Comparison of ENCODE assay signal across 1 cellular context in the genomic region with DNA sequence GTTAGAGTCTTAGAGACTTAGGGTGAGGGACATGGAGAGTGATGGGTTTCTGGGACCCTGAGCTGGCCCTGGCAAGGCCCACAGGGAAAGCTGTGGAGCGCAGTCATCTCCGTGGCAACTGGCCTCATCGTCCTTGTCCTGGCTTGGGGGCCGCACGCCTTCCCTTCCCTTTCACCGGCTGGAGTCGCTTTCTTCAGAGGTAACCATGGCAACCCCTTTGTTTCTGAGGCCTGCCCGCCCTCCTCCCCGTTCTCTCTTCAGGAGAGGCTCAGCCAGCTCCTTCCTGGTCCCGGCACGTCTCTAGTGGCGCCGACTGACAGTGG.
TF ChIP-seq lines count a peak whose summit lies in the region.

No MANE protein-coding gene starts in this region.

TF ChIP-seq in HepG2, 621 proteins besides CTCF, POLR2A, EP300 and RAD21 (continued from another document and continues in another):
- TF ChIP-seq ZNF646 (CRISPR knock-in tag; IDR thresholded peaks at IDR 0.05) (no peak), IKZF5 (CRISPR knock-in tag; IDR thresholded peaks at IDR 0.05) (0 out of 2 replicates have a peak, but pooled peaks have one; percentile 17), HNF1B (CRISPR knock-in tag; IDR thresholded peaks at IDR 0.05) (no peak), ZNF407 (CRISPR knock-in tag; IDR thresholded peaks at IDR 0.05; ENCODE audit: not compliant biosample characterization) (peak; percentile 8), ZNF7 (CRISPR knock-in tag; IDR thresholded peaks at IDR 0.05) (no peak), PRDM4 (CRISPR knock-in tag; IDR thresholded peaks at IDR 0.05; ENCODE audit: borderline replicate concordance) (no peak), HIVEP1 (CRISPR knock-in tag; IDR thresholded peaks at IDR 0.05) (peak; percentile 42; the same call in 1 of the 2 replicates), PRPF4 (IDR thresholded peaks at IDR 0.05; ENCODE audit: low read depth, low read length, poor library complexity, severe bottlenecking) (no peak), ZFP90 (CRISPR knock-in tag; IDR thresholded peaks at IDR 0.05; ENCODE audit: borderline replicate concordance) (no peak), SNAPC2 (CRISPR knock-in tag; IDR thresholded peaks at IDR 0.05) (no peak), HOXA5 (CRISPR knock-in tag; IDR thresholded peaks at IDR 0.05) (no peak), ZHX1 (CRISPR knock-in tag; IDR thresholded peaks at IDR 0.05; ENCODE audit: low read depth) (0 out of 2 replicates have a peak, but pooled peaks have one; percentile 17), MAFF (IDR thresholded peaks at IDR 0.05; ENCODE audit: low read depth, low read length) (no peak; the same call in 1 of the 2 replicates), ZNF207 (IDR thresholded peaks at IDR 0.05; ENCODE audit: borderline replicate concordance) (no peak), ZFY (CRISPR knock-in tag; IDR thresholded peaks at IDR 0.05) (no peak), ZNF441 (CRISPR knock-in tag; IDR thresholded peaks at IDR 0.05; ENCODE audit: borderline replicate concordance) (0 out of 2 replicates have a peak, but pooled peaks have one; percentile 28), ZNF44 (CRISPR knock-in tag; IDR thresholded peaks at IDR 0.05) (no peak)
- TF ChIP-seq, protein P1, sequence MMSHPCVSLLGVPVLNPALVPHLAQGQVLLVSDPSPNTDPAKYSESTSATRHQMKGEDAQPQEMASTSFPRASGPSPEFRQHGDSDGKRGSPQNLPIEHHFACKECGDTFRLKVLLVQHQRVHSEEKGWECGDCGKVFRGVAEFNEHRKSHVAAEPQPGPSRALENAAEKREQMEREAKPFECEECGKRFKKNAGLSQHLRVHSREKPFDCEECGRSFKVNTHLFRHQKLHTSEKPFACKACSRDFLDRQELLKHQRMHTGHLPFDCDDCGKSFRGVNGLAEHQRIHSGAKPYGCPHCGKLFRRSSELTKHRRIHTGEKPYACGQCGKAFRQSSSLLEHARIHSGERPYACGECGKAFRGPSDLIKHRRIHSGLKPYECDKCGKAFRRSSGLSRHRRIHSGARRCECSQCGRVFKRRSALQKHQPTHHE (CRISPR knock-in tag; IDR thresholded peaks at IDR 0.05; ENCODE audit: borderline replicate concordance): no peak
- TF ChIP-seq, protein P2, sequence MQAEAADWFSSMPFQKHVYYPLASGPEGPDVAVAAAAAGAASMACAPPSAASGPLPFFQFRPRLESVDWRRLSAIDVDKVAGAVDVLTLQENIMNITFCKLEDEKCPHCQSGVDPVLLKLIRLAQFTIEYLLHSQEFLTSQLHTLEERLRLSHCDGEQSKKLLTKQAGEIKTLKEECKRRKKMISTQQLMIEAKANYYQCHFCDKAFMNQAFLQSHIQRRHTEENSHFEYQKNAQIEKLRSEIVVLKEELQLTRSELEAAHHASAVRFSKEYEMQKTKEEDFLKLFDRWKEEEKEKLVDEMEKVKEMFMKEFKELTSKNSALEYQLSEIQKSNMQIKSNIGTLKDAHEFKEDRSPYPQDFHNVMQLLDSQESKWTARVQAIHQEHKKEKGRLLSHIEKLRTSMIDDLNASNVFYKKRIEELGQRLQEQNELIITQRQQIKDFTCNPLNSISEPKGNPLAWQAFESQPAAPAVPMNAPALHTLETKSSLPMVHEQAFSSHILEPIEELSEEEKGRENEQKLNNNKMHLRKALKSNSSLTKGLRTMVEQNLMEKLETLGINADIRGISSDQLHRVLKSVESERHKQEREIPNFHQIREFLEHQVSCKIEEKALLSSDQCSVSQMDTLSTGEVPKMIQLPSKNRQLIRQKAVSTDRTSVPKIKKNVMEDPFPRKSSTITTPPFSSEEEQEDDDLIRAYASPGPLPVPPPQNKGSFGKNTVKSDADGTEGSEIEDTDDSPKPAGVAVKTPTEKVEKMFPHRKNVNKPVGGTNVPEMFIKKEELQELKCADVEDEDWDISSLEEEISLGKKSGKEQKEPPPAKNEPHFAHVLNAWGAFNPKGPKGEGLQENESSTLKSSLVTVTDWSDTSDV (CRISPR knock-in tag; IDR thresholded peaks at IDR 0.05): no peak
